In the genomic region with DNA sequence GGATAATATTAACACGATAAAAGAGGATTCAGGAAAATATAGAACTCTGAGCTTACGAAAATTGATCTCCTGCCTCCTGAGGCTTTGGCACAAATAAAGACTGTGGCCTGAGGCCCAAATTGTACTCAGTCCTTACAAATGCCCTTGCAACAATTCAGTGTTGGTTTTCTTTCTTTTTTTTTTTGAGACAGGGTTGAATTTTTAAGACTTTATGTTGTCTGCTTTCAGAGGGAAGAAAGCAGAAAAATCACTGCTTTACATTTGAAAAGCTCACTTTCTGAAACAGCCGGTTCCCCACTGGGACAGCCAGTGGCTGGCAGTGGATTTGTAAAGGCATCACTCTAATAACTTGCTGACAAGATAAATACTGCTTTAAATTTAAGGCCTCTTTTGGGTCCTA, we compare ENCODE assay signal across 16 cellular contexts.
DNase-seq lines count a peak whose midpoint lies in the region; ATAC-seq and TF ChIP-seq lines count a peak whose summit lies in the region.
"Had no signal": no experiment of that assay in that cellular context is flagged by ENCODE, and none has a peak within 500 bp of the region (broad histone marks: within the 10 kb centered on the region; RNA-seq: fewer than 3 reads in every experiment).

No MANE protein-coding gene starts in this region.

- H3K9ac ChIP-seq in HUES6 (ENCODE audit: low read length): peak overlapping the region; percentile 39
- H3K9ac ChIP-seq: KMS-11 had no signal

- TF ChIP-seq CTCF in type B pancreatic cell (conservative IDR thresholded peaks at IDR 0.05): no peak
- TF ChIP-seq CTCF in testis (IDR thresholded peaks at IDR 0.05): no peak

- peak overlapping the region; percentile 80 for H3K27ac ChIP-seq in HUES6 (ENCODE audit: low read depth, low read length)
- H3K27ac ChIP-seq in ectodermal cell (ENCODE audit: insufficient read depth, low read depth, low read length, poor library complexity, severe bottlenecking): peak overlapping the region; percentile 80
- H3K27ac ChIP-seq in mesodermal cell (ENCODE audit: low read depth, low read length, severe bottlenecking): peak overlapping the region; percentile 46
- no peak overlapping the region for H3K27ac ChIP-seq in testis
- H3K27ac ChIP-seq in caudate nucleus (ENCODE audit: low read depth, low read length): no peak overlapping the region
- H3K27ac ChIP-seq: C4-2B, KMS-11, PC-9, SJCRH30 had no signal

- H3K4me1 Mint-ChIP-seq in type B pancreatic cell (ENCODE audit: unreplicated experiment): peaks cover 4% of the 10 kb centered on the region

- no peaks in the 10 kb centered on the region for H3K36me3 Mint-ChIP-seq in type B pancreatic cell
- no peaks in the 10 kb centered on the region for H3K36me3 Mint-ChIP-seq in activated naive CD4-positive, alpha-beta T cell treated with anti-CD3 and anti-CD28 coated beads, Interleukin-2, amount 50 U/mL, for 72 hours

- peaks cover 28% of the 10 kb centered on the region for H3K4me1 ChIP-seq in HUES6 (ENCODE audit: control insufficient read depth, insufficient read depth, low read length)
- peaks cover 17% of the 10 kb centered on the region for H3K4me1 ChIP-seq in ectodermal cell (ENCODE audit: control insufficient read depth, insufficient read depth, low read length)
- no peaks in the 10 kb centered on the region for H3K4me1 ChIP-seq in mesodermal cell (ENCODE audit: control insufficient read depth, insufficient read depth, low read length, poor library complexity, severe bottlenecking)
- H3K4me1 ChIP-seq in testis: no peaks in the 10 kb centered on the region
- H3K4me1 ChIP-seq: SJCRH30 had no signal

- intact Hi-C loops in testis (cut with DNase I; ENCODE audit: low total_unique reads): no loop called here

- no peak overlapping the region for H3K27ac Mint-ChIP-seq in type B pancreatic cell
- H3K27ac Mint-ChIP-seq in activated naive CD4-positive, alpha-beta T cell treated with anti-CD3 and anti-CD28 coated beads, Interleukin-2, amount 50 U/mL, for 72 hours: no peak overlapping the region

- H3K9me3 ChIP-seq in HUES6 (ENCODE audit: control insufficient read depth, insufficient read depth, low read depth, low read length) (no peaks in the 10 kb centered on the region; the same call in 1 of the 2 replicates), ectodermal cell (ENCODE audit: control insufficient read depth, low read length) (no peaks in the 10 kb centered on the region), mesodermal cell (ENCODE audit: control insufficient read depth, low read length) (no peaks in the 10 kb centered on the region), testis (no peaks in the 10 kb centered on the region)
- H3K9me3 ChIP-seq: SJCRH30 had no signal

- H3K36me3 ChIP-seq in HUES6 (ENCODE audit: control insufficient read depth, insufficient read depth, low read length) (no peaks in the 10 kb centered on the region), ectodermal cell (ENCODE audit: control insufficient read depth, insufficient read depth, low read length) (no peaks in the 10 kb centered on the region), mesodermal cell (ENCODE audit: control insufficient read depth, insufficient read depth, low read length) (no peaks in the 10 kb centered on the region), testis (ENCODE audit: low read depth, missing control alignments) (no peaks in the 10 kb centered on the region)
- H3K36me3 ChIP-seq: SJCRH30 had no signal

- H3K27me3 Mint-ChIP-seq in type B pancreatic cell: no peaks in the 10 kb centered on the region

- TF ChIP-seq POLR2A in testis (IDR thresholded peaks at IDR 0.05): no peak

- 10 to 17% methylated on average over 3 of the region's 3 CpGs for WGBS in ectodermal cell, 2 experiments
- WGBS in mesodermal cell (ENCODE audit: insufficient coverage in 2 of 2), 2 experiments: 30 to 67% methylated on average over 1 of the region's 3 CpGs
- 62 to 74% methylated on average over 3 of the region's 3 CpGs for WGBS in testis, 2 donors

- H3K27me3 ChIP-seq in HUES6 (ENCODE audit: control insufficient read depth, insufficient read depth, low read length): no peaks in the 10 kb centered on the region
- no peaks in the 10 kb centered on the region for H3K27me3 ChIP-seq in ectodermal cell (ENCODE audit: control insufficient read depth, insufficient read depth, low read length, poor library complexity, severe bottlenecking)
- no peaks in the 10 kb centered on the region for H3K27me3 ChIP-seq in testis
- H3K27me3 ChIP-seq: SJCRH30 had no signal

- ATAC-seq in activated naive CD4-positive, alpha-beta T cell treated with anti-CD3 and anti-CD28 coated beads, Interleukin-2, amount 50 U/mL, for 72 hours: no peak

- DNase-seq in type B pancreatic cell (ENCODE audit: extremely low spot score, unreplicated experiment): no peak
- no peak for DNase-seq in testis
- no peak for DNase-seq in caudate nucleus (lab: John Stamatoyannopoulos, UW)
- DNase-seq in activated naive CD4-positive, alpha-beta T cell treated with anti-CD3 and anti-CD28 coated beads, Interleukin-2, amount 50 U/mL, for 72 hours (ENCODE audit: low spot score in 2 of 2): no peak
- DNase-seq: AML-193, DMS79 treated with DMSO at 0.1 percent for 48 hours, NCI-H1417, NCI-H1930, NCI-H526, PC-9, SJCRH30 had no signal

- H3K4me3 ChIP-seq in HUES6 (ENCODE audit: low read depth, low read length): no peak overlapping the region
- H3K4me3 ChIP-seq in ectodermal cell (ENCODE audit: insufficient read depth, low read depth, low read length): no peak overlapping the region
- no peak overlapping the region for H3K4me3 ChIP-seq in mesodermal cell (ENCODE audit: extremely low read depth, insufficient read depth, low read length, poor library complexity, severe bottlenecking)
- no peak overlapping the region for H3K4me3 ChIP-seq in testis
- H3K4me3 ChIP-seq: PC-9, SJCRH30 had no signal

- no peaks in the 10 kb centered on the region for H3K9me3 Mint-ChIP-seq in type B pancreatic cell
- H3K9me3 Mint-ChIP-seq in activated naive CD4-positive, alpha-beta T cell treated with anti-CD3 and anti-CD28 coated beads, Interleukin-2, amount 50 U/mL, for 72 hours: no peaks in the 10 kb centered on the region

- H3K4me3 Mint-ChIP-seq in type B pancreatic cell: peak overlapping the region; percentile 10

Comparison
In these comparisons a context has a peak if more than half of its experiments do, and no peak if none do; other contexts are left out.
1. H3K27ac ChIP-seq: peak in HUES6 (single experiment), ectodermal cell (single experiment) and mesodermal cell (single experiment); none in testis (0 of 2) and caudate nucleus (single experiment).